9 cellular contexts compared by ENCODE assay signal in the genomic region with DNA sequence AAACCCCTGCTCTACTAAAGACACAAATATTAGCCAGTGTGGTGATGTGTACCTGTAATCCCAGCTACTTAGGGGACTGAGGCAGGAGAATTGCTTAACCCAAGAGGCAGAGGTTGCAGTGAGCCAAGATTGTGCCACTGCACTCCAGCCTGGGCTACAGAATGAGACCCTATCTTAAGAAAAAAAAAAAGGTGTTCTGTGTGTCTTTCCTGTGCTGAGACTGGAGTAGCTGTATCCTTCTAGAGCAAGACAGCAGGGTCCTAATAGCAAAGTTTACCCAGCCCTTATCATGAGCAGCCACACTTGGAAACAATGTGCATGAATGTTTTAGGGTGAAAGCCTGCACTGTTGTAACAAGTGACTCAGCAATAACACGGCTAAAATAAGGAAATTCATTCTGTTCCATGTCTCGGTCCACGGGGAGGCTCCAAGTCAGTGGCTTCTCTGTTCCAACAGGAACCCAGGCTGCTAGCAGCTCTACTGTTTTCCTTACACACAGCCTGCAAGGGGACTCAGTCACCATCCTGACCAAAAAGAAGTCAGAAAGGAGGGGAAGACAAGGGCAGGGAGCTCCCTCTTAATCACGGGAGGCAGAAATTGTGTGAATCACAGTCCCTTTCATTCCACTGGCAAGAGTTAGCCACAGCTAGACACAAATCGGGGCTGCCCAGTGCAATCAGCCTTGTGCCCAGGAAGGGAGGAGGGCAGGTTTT. TPM values are rescaled to one million over a fixed set of nuclear protein-coding genes. Genes with fewer than 3 reads are reported as not detected.
DNase-seq lines count a peak whose midpoint lies in the region; ATAC-seq lines count a peak whose summit lies in the region.
"Had no signal": no experiment of that assay in that cellular context is flagged by ENCODE, and none has a peak within 500 bp of the region (broad histone marks: within the 10 kb centered on the region; RNA-seq: fewer than 3 reads in every experiment).

No MANE protein-coding gene starts in this region.

- no peaks in the 10 kb centered on the region for H3K27me3 ChIP-seq in subcutaneous abdominal adipose tissue (ENCODE audit: control insufficient read depth in 5 of 5, insufficient read depth in 4 of 5, low read length in 5 of 5)
- H3K27me3 ChIP-seq in HAP-1 (ENCODE audit: low read depth): no peaks in the 10 kb centered on the region

- ATAC-seq in HG03135 (IDR thresholded peaks at IDR 0.05; ENCODE audit: unreplicated experiment): no peak
- no peak for ATAC-seq in HG02885 (IDR thresholded peaks at IDR 0.05; ENCODE audit: poor library complexity, unreplicated experiment)

- in situ Hi-C loops in HAP-1 (cut with MboI; ENCODE audit: low sequenced_read_pairs): no loop called here

- H3K27ac ChIP-seq in subcutaneous abdominal adipose tissue (ENCODE audit: low read depth, low read length): no peak overlapping the region

- peaks cover 0 to 2% (median 0%) of the 10 kb centered on the region in 5 donors for H3K9me3 ChIP-seq in subcutaneous abdominal adipose tissue (ENCODE audit: control insufficient read depth in 5 of 5, low read length in 5 of 5)
- no peaks in the 10 kb centered on the region for H3K9me3 ChIP-seq in HAP-1

- H3K4me3 ChIP-seq in subcutaneous abdominal adipose tissue (ENCODE audit: low read depth in 1 of 5, low read length in 5 of 5): peak overlapping the region in 3 of 5 donors; percentile 23 to 32 (median 24)
- H3K4me3 ChIP-seq in HAP-1: no peak overlapping the region

- H3K4me1 ChIP-seq in subcutaneous abdominal adipose tissue (ENCODE audit: control insufficient read depth in 5 of 5, insufficient read depth in 5 of 5, low read length in 5 of 5): peaks cover 0 to 24% (median 20%) of the 10 kb centered on the region in 5 donors
- H3K4me1 ChIP-seq in HAP-1: no peaks in the 10 kb centered on the region

- DNase-seq in HT-29 (ENCODE audit: low spot score) (peak; percentile 12), anterior cingulate cortex (lab: John Stamatoyannopoulos, UW) (peak in 41 of 58 donors; percentile 6 to 84 (median 42)), hepatic stellate cell (ENCODE audit: low spot score) (peak; percentile 56), NCI-H2196 (lab: John Stamatoyannopoulos, UW; ENCODE audit: unreplicated experiment) (no peak), HAP-1 (ENCODE audit: low spot score in 2 of 2) (no peak)
- DNase-seq: activated T-cell treated with anti-CD3 and anti-CD28 coated beads, Interleukin-2, amount 50 U/mL, for 72 hours had no signal

- peak overlapping the region in 1 of 5 donors; percentile 35 for H3K9ac ChIP-seq in subcutaneous abdominal adipose tissue (ENCODE audit: low read length in 5 of 5)

- H3K36me3 ChIP-seq in subcutaneous abdominal adipose tissue (ENCODE audit: control insufficient read depth in 5 of 5, insufficient read depth in 5 of 5, low read length in 5 of 5) (no peaks in the 10 kb centered on the region), HAP-1 (replicated peaks) (no peaks in the 10 kb centered on the region)

RNA-seq across cellular contexts. Expression of a gene that starts 7.1 kb away (rescaled TPM):
- total RNA-seq in HT-29 (2014; rRNA removed; shearing (Covaris generic)): 0.08 and 0.91 TPM in 2 replicates

Comparison
In these comparisons a context has a peak if more than half of its experiments do, and no peak if none do; other contexts are left out.
1. DNase-seq: peak in HT-29 (single experiment), anterior cingulate cortex (41 of 58) and hepatic stellate cell (single experiment); none in NCI-H2196 (single experiment) and HAP-1 (0 of 2).